In genomic region chr2:23077599-23077998, GRCh38 we compare ENCODE assay signal across 25 cellular contexts.
"Had no signal": no experiment of that assay in that cellular context is flagged by ENCODE, and none has a peak within 500 bp of the region (broad histone marks: within the 10 kb centered on the region; RNA-seq: fewer than 3 reads in every experiment).

No MANE protein-coding gene starts in this region.

- DNase-seq: activated CD4-positive, alpha-beta T cell treated with anti-CD3 and anti-CD28 coated beads, Interleukin-2, amount 10 ng/mL, durations not matched to agents 7 days and 5 days; activated CD8-positive, alpha-beta memory T cell treated with anti-CD3 and anti-CD28 coated beads, Interleukin-2, amount 10 ng/mL, durations not matched to agents 7 days and 5 days; activated CD8-positive, alpha-beta T cell treated with anti-CD3 and anti-CD28 coated beads for 36 hours; activated effector memory CD4-positive, alpha-beta T cell treated with anti-CD3 and anti-CD28 coated beads, Interleukin-2, amount 50 U/mL, for 16 hours; activated naive CD4-positive, alpha-beta T cell treated with anti-CD3 and anti-CD28 coated beads, Interleukin-2, amount 50 U/mL, for 16 hours; activated naive CD8-positive, alpha-beta T cell treated with anti-CD3 and anti-CD28 coated beads, Interleukin-2, amount 50 U/mL, for 24 hours; activated T-cell treated with anti-CD3 and anti-CD28 coated beads for 4 hours; effector CD8-positive, alpha-beta T cell; heart right ventricle; immature natural killer cell; left ventricle myocardium superior; ovary; spleen; stimulated activated CD4-positive, alpha-beta T cell treated with anti-CD3 and anti-CD28 coated beads, Interleukin-4, amount 100 ng/mL, for 1 hour; stimulated activated naive CD4-positive, alpha-beta T cell treated with Interleukin-2 at 50 U/mL for 16 hours; T-cell had no signal

- ATAC-seq: activated CD4-positive, CD25-positive, alpha-beta regulatory T cell treated with anti-CD3 and anti-CD28 coated beads, Interleukin-2, amount 50 U/mL, for 24 hours; activated CD8-positive, alpha-beta memory T cell treated with anti-CD3 and anti-CD28 coated beads, Interleukin-2, amount 10 ng/mL, durations not matched to agents 7 days and 5 days; activated CD8-positive, alpha-beta T cell treated with anti-CD3 and anti-CD28 coated beads for 36 hours; activated naive CD8-positive, alpha-beta T cell treated with anti-CD3 and anti-CD28 coated beads, Interleukin-2, amount 50 U/mL, for 24 hours; heart right ventricle; left ventricle myocardium superior; T-cell had no signal

- H3K36me3 Mint-ChIP-seq: activated CD8-positive, alpha-beta memory T cell treated with anti-CD3 and anti-CD28 coated beads, Interleukin-2, amount 10 ng/mL, durations not matched to agents 7 days and 5 days; immature natural killer cell; T-cell; type B pancreatic cell had no signal

- H3K27ac ChIP-seq: heart right ventricle, neutrophil, ovary, prostate gland, right atrium auricular region, spleen, thoracic aorta, VCaP had no signal

- H3K27me3 ChIP-seq: heart right ventricle, neutrophil, ovary, right atrium auricular region, spleen had no signal

- H3K27me3 Mint-ChIP-seq: activated CD8-positive, alpha-beta memory T cell treated with anti-CD3 and anti-CD28 coated beads, Interleukin-2, amount 10 ng/mL, durations not matched to agents 7 days and 5 days; activated CD8-positive, alpha-beta T cell treated with anti-CD3 and anti-CD28 coated beads for 36 hours had no signal

- H3K4me3 Mint-ChIP-seq: activated CD4-positive, alpha-beta T cell treated with anti-CD3 and anti-CD28 coated beads, Interleukin-2, amount 10 ng/mL, durations not matched to agents 7 days and 5 days; activated CD8-positive, alpha-beta memory T cell treated with anti-CD3 and anti-CD28 coated beads, Interleukin-2, amount 10 ng/mL, durations not matched to agents 7 days and 5 days; activated CD8-positive, alpha-beta T cell treated with anti-CD3 and anti-CD28 coated beads for 36 hours; activated naive CD8-positive, alpha-beta T cell treated with anti-CD3 and anti-CD28 coated beads, Interleukin-2, amount 50 U/mL, for 24 hours; immature natural killer cell; nephron; T-cell; T-helper 2 cell treated with Interferon-gamma antibody and Interleukin-4, amounts not matched to agents 5 μg/mL and 100 μg/mL, for 36 hours; type B pancreatic cell had no signal

- H3K36me3 ChIP-seq: heart right ventricle, neutrophil, ovary, prostate gland, right atrium auricular region, spleen, thoracic aorta had no signal

- H3K9me3 Mint-ChIP-seq: activated CD4-positive, alpha-beta T cell treated with anti-CD3 and anti-CD28 coated beads, Interleukin-2, amount 10 ng/mL, durations not matched to agents 7 days and 5 days; T-helper 2 cell treated with Interferon-gamma antibody and Interleukin-4, amounts not matched to agents 5 μg/mL and 100 μg/mL, for 36 hours had no signal

- H3K4me1 ChIP-seq: heart right ventricle, prostate gland, right atrium auricular region, spleen had no signal

- H3K4me1 Mint-ChIP-seq: activated CD4-positive, alpha-beta T cell treated with anti-CD3 and anti-CD28 coated beads, Interleukin-2, amount 10 ng/mL, durations not matched to agents 7 days and 5 days; activated CD8-positive, alpha-beta memory T cell treated with anti-CD3 and anti-CD28 coated beads, Interleukin-2, amount 10 ng/mL, durations not matched to agents 7 days and 5 days; activated naive CD8-positive, alpha-beta T cell treated with anti-CD3 and anti-CD28 coated beads, Interleukin-2, amount 50 U/mL, for 24 hours; immature natural killer cell; T-cell had no signal

- H3K27ac Mint-ChIP-seq: activated CD4-positive, alpha-beta T cell treated with anti-CD3 and anti-CD28 coated beads, Interleukin-2, amount 10 ng/mL, durations not matched to agents 7 days and 5 days; activated CD8-positive, alpha-beta memory T cell treated with anti-CD3 and anti-CD28 coated beads, Interleukin-2, amount 10 ng/mL, durations not matched to agents 7 days and 5 days; activated CD8-positive, alpha-beta T cell treated with anti-CD3 and anti-CD28 coated beads for 36 hours; activated naive CD8-positive, alpha-beta T cell treated with anti-CD3 and anti-CD28 coated beads, Interleukin-2, amount 50 U/mL, for 24 hours; immature natural killer cell; nephron; T-cell; T-helper 2 cell treated with Interferon-gamma antibody and Interleukin-4, amounts not matched to agents 5 μg/mL and 100 μg/mL, for 36 hours; type B pancreatic cell had no signal

- H3K4me3 ChIP-seq: heart right ventricle, ovary, prostate gland, right atrium auricular region, spleen, thoracic aorta had no signal
